29 cellular contexts compared by ENCODE assay signal in genomic region chr20:32287231-32287638, GRCh38. TPM values are rescaled to one million over a fixed set of nuclear protein-coding genes. Genes with fewer than 3 reads are reported as not detected.
DNase-seq lines count a peak whose midpoint lies in the region; ATAC-seq, FAIRE-seq and TF ChIP-seq lines count a peak whose summit lies in the region.
"Had no signal": no experiment of that assay in that cellular context is flagged by ENCODE, and none has a peak within 500 bp of the region (broad histone marks: within the 10 kb centered on the region; RNA-seq: fewer than 3 reads in every experiment).

No MANE protein-coding gene starts in this region.

- H3K4me1 ChIP-seq in Peyer's patch (peaks cover 6 to 21% (median 12%) of the 10 kb centered on the region in 4 donors), GM12878 (ENCODE audit: control insufficient read depth, insufficient read depth, low read length) (peaks cover 31% of the 10 kb centered on the region)

- peaks cover 88% of the 10 kb centered on the region for H3K4me1 Mint-ChIP-seq in activated T-cell treated with anti-CD3 and anti-CD28 coated beads, Interleukin-2, amount 50 U/mL, for 24 hours (ENCODE audit: low read depth)

- no peak overlapping the region for H3K9ac ChIP-seq in GM12878 (ENCODE audit: control insufficient read depth, insufficient read depth, low read length)

- H3K27ac ChIP-seq in Peyer's patch (peak overlapping the region in 3 of 4 donors; percentile 31 to 84 (median 58)), GM12878 (ENCODE audit: control insufficient read depth, insufficient read depth) (peak overlapping the region; percentile 92)
- H3K27ac ChIP-seq: tibial artery had no signal

- H3K36me3 ChIP-seq in Peyer's patch (no peaks in the 10 kb centered on the region), GM12878 (ENCODE audit: control insufficient read depth in 2 of 2, insufficient read depth in 2 of 2, low read length in 1 of 2) (peaks cover 1 to 6% of the 10 kb centered on the region in 2 experiments)
- H3K36me3 ChIP-seq: pancreas, tibial artery had no signal

- no peak overlapping the region for H2AFZ ChIP-seq in GM12878 (ENCODE audit: control insufficient read depth, low read depth, low read length)

- H3K4me2 ChIP-seq in GM12878 (ENCODE audit: control insufficient read depth, insufficient read depth): peak overlapping the region; percentile 73

- H3K4me3 ChIP-seq in Peyer's patch: no peak overlapping the region
- H3K4me3 ChIP-seq in GM12878: no peak overlapping the region
- H3K4me3 ChIP-seq: dorsolateral prefrontal cortex, pancreas, tibial artery had no signal

- no peaks in the 10 kb centered on the region for H3K27me3 Mint-ChIP-seq in activated T-cell treated with anti-CD3 and anti-CD28 coated beads, Interleukin-2, amount 50 U/mL, for 24 hours
- H3K27me3 Mint-ChIP-seq: activated naive CD8-positive, alpha-beta T cell treated with anti-CD3 and anti-CD28 coated beads, Interleukin-2, amount 10 ng/mL, durations not matched to agents 7 days and 5 days; stimulated activated naive CD8-positive, alpha-beta T cell treated with anti-CD3 and anti-CD28 coated beads, Interleukin-15, amount 100 ng/mL, for 72 hours had no signal

- no peak for TF ChIP-seq EP300 in GM12878 (IDR thresholded peaks at IDR 0.05; ENCODE audit: borderline replicate concordance in 1 of 2, control insufficient read depth in 1 of 2, low read depth in 2 of 2, low read length in 2 of 2)

- peaks cover 53% of the 10 kb centered on the region for H3K79me2 ChIP-seq in GM12878 (ENCODE audit: control insufficient read depth, insufficient read depth, low read length)

- H3K9me3 Mint-ChIP-seq in activated T-cell treated with anti-CD3 and anti-CD28 coated beads, Interleukin-2, amount 50 U/mL, for 24 hours: no peaks in the 10 kb centered on the region
- H3K9me3 Mint-ChIP-seq: activated naive CD8-positive, alpha-beta T cell treated with anti-CD3 and anti-CD28 coated beads, Interleukin-2, amount 10 ng/mL, durations not matched to agents 7 days and 5 days; nephron; stimulated activated naive CD8-positive, alpha-beta T cell treated with anti-CD3 and anti-CD28 coated beads, Interleukin-15, amount 100 ng/mL, for 72 hours had no signal

- WGBS in GM12878 (ENCODE audit: insufficient coverage, insufficient replicate concordance, low lambda C conversion rate, missing lambda C conversion rate): 97% methylated on average over 6 of the region's 6 CpGs

- SMC1A ChIA-PET in GM12878 (lab: Charles Lee; ENCODE audit: uncharacterized antibody, unreplicated experiment): interaction anchor here (1.2 to 3.0 kb wide), 7 partner anchors 8 to 72 kb away, joined by 3 to 26 read pairs (median 18); partner anchors contain the start of genes ASXL1 and KIF3B

- H3K36me3 Mint-ChIP-seq in activated T-cell treated with anti-CD3 and anti-CD28 coated beads, Interleukin-2, amount 50 U/mL, for 24 hours (ENCODE audit: low read depth): peaks cover 70% of the 10 kb centered on the region

- no peaks in the 10 kb centered on the region for H4K20me1 ChIP-seq in GM12878 (ENCODE audit: control insufficient read depth, insufficient read depth)

- CTCF ChIA-PET in GM12878 (lab: Yijun Ruan, JAX): interaction anchor here (0.8 to 2.5 kb wide), 4 partner anchors 21 to 69 kb away, joined by 3 to 12 read pairs (median 4); partner anchors contain the start of gene ASXL1

- peak overlapping the region; percentile 62 for H3K4me3 Mint-ChIP-seq in activated T-cell treated with anti-CD3 and anti-CD28 coated beads, Interleukin-2, amount 50 U/mL, for 24 hours
- H3K4me3 Mint-ChIP-seq: nephron had no signal

- in situ Hi-C loops in GM12878 (cut with MboI) (no loop called here), GM13977 (cut with MboI; ENCODE audit: low pct_unique_long_range_greater_than_20kb, low sequenced_read_pairs, unreplicated experiment) (no loop called here)

- intact Hi-C loops in GM12878 (cut with micrococcal nuclease; ENCODE audit: unreplicated experiment): loop anchor here (5.0 kb wide), 1 partner anchor 80 kb away; the partner anchor contains the start of genes PLAGL2 and POFUT1

- TF ChIP-seq CTCF in Peyer's patch (IDR thresholded peaks at IDR 0.05) (no peak), GM12878 (IDR thresholded peaks at IDR 0.05 in 2 of 3, conservative IDR thresholded peaks at IDR 0.05 in 1 of 3; ENCODE audit: control insufficient read depth in 2 of 3, extremely low read depth in 1 of 3, insufficient read depth in 1 of 3, low read depth in 3 of 3, low read length in 3 of 3) (no peak), GM13977 (IDR thresholded peaks at IDR 0.05; ENCODE audit: extremely low read depth, insufficient read depth, missing control alignments) (no peak)

- no peak for DNase-seq in activated T-cell treated with anti-CD3 and anti-CD28 coated beads, Interleukin-2, amount 50 U/mL, for 24 hours
- DNase-seq in activated T-cell treated with anti-CD3 and anti-CD28 coated beads for 4 hours (no peak), COLO668 (lab: John Stamatoyannopoulos, UW; ENCODE audit: unreplicated experiment) (peak; percentile 23), Peyer's patch (no peak), GM12878 (ENCODE audit: low read depth, low spot score) (no peak), NCI-H146 (lab: John Stamatoyannopoulos, UW) (no peak), GM13977 (ENCODE audit: low spot score) (no peak)
- DNase-seq: activated CD4-positive, CD25-positive, alpha-beta regulatory T cell treated with anti-CD3 and anti-CD28 coated beads, Interleukin-2, amount 50 U/mL, for 72 hours; activated CD8-positive, alpha-beta memory T cell treated with anti-CD3 and anti-CD28 coated beads, Interleukin-2, amount 50 U/mL, for 48 hours; activated naive CD8-positive, alpha-beta T cell treated with anti-CD3 and anti-CD28 coated beads, Interleukin-2, amount 10 ng/mL, durations not matched to agents 7 days and 5 days; Caco-2; DND-41; dorsolateral prefrontal cortex; islet precursor cell; midbrain; NCI-H1105; NCI-H2081 treated with DMSO at 0.1 percent for 48 hours; NCI-H446 treated with DMSO at 0.1 percent for 48 hours; OCI-M1; pancreas; SHP77 treated with DMSO at 0.1 percent for 48 hours; stimulated activated CD4-positive, alpha-beta T cell treated with anti-CD3 and anti-CD28 coated beads, Interleukin-12 subunit alpha, Interleukin-12 subunit beta, amount 100 ng/mL, for 4 hours; stimulated activated naive CD8-positive, alpha-beta T cell treated with anti-CD3 and anti-CD28 coated beads, Interleukin-15, amount 100 ng/mL, for 72 hours; SW 1271 had no signal

- H3K27me3 ChIP-seq in Peyer's patch (no peaks in the 10 kb centered on the region), GM12878 (replicated peaks in 1 of 2; ENCODE audit: control insufficient read depth in 2 of 2, insufficient read depth in 2 of 2, low read length in 1 of 2) (no peaks in the 10 kb centered on the region)
- H3K27me3 ChIP-seq: dorsolateral prefrontal cortex, pancreas, tibial artery had no signal

- no TSS peak for BruUV-seq in GM12878 (replicated peaks; lab: Mats Ljungman, UMichigan)

- ATAC-seq in GM12878 (no peak), HG02852 (IDR thresholded peaks at IDR 0.05; ENCODE audit: unreplicated experiment) (no peak)
- ATAC-seq: pancreas; stimulated activated naive CD8-positive, alpha-beta T cell treated with anti-CD3 and anti-CD28 coated beads, Interleukin-15, amount 100 ng/mL, for 72 hours had no signal

- no peak for FAIRE-seq in GM12878 (lab: Jason Lieb, UNC)
- FAIRE-seq: GM12892, H54, pancreas had no signal

- TF ChIP-seq RAD21 in GM12878 (IDR thresholded peaks at IDR 0.05; ENCODE audit: insufficient read depth, low read depth, low read length): no peak

- H3K27ac Mint-ChIP-seq in activated T-cell treated with anti-CD3 and anti-CD28 coated beads, Interleukin-2, amount 50 U/mL, for 24 hours: peak overlapping the region; percentile 93

- POLR2A ChIA-PET in GM12878 (lab: Charles Lee): interaction anchor here (0.5 to 2.6 kb wide), 2 partner anchors 8 to 73 kb away, joined by 3 to 16 read pairs; no protein-coding TSS in a partner anchor

- RAD21 ChIA-PET in GM12878 (lab: Charles Lee; ENCODE audit: unreplicated experiment): interaction anchor here (0.7 to 2.8 kb wide), 5 partner anchors 9 to 82 kb away, joined by 3 to 22 read pairs (median 4); partner anchors contain the start of gene ASXL1

- H3K9me3 ChIP-seq in Peyer's patch (no peaks in the 10 kb centered on the region), GM12878 (replicated peaks; ENCODE audit: control insufficient read depth, insufficient read depth, low read length) (no peaks in the 10 kb centered on the region; the same call in 2 of the 3 replicates)
- H3K9me3 ChIP-seq: Caco-2, pancreas, tibial artery had no signal

- TF ChIP-seq POLR2A in Peyer's patch (IDR thresholded peaks at IDR 0.05) (no peak), GM12878 (IDR thresholded peaks at IDR 0.05; ENCODE audit: low read depth, low read length) (no peak)

TF ChIP-seq in GM12878, 131 proteins besides CTCF, POLR2A, EP300 and RAD21 (continues in another document):
- TF ChIP-seq BCL3 (IDR thresholded peaks at IDR 0.05; ENCODE audit: borderline replicate concordance, insufficient read depth, low read depth, low read length, poor library complexity, severe bottlenecking): peak; percentile 74

RNA-seq across cellular contexts. Expression of gene KIF3B, which starts 9.8 kb away (rescaled TPM):
- total RNA-seq in Peyer's patch (10 to 100 TPM; 42.1 to 77.6 (median 57.7) TPM), GM12878 (2014; rRNA removed) (27.4 and 28.3 TPM in 2 replicates), GM12878 (2014; rRNA removed; fragmentation: Illumina TruSeq; extraction: Trizol) (27.5 and 28.5 TPM in 2 replicates), GM12878 (2021) (29.5 and 31.5 TPM in 2 replicates)
- total RNA-seq in GM12878 (2013; cell fraction: nucleolus; rRNA removed): 17.9 and 19.2 TPM in 2 replicates
- polyA plus RNA-seq in GM12878 (2011; ENCODE audit: low read depth): 13.7 TPM
- polyA plus RNA-seq in GM12878 (2011; rRNA removed) (26.3 and 28.9 TPM in 2 replicates), GM12878 (2014; fragmentation: Illumina TruSeq; extraction: Trizol) (37.3 and 39.0 TPM in 2 replicates), GM12878 (2014; fragmentation: Nextera tagmentation; extraction: Ambion mirVana) (10 to 100 TPM; 10.7 to 11.2 TPM), GM12878 (2014; rRNA removed) (23.8 and 25.6 TPM in 2 replicates), GM12878 (2016; fragmentation: Nextera tagmentation; extraction: Ambion mirVana) (1 to 10 TPM; 7.4 to 7.5 TPM)
- polyA plus RNA-seq in GM12878 (2011; cell fraction: cytosol; rRNA removed): 20.7 and 23.7 TPM in 2 replicates
- polyA plus RNA-seq in GM12878 (2011; cell fraction: nucleus; rRNA removed): 11.3 and 14.1 TPM in 2 replicates
- 15.2 and 15.4 TPM in 2 replicates for polyA plus RNA-seq in GM12878 (2012)
- polyA minus RNA-seq in GM12878 (2011; rRNA and poly(A)+ RNA removed): 30.2 and 31.1 TPM in 2 replicates
- polyA minus RNA-seq in GM12878 (2011; cell fraction: cytosol; rRNA and poly(A)+ RNA removed): 7.4 and 9.9 TPM in 2 replicates
- polyA minus RNA-seq in GM12878 (2011; cell fraction: nucleus; rRNA and poly(A)+ RNA removed): 5.8 and 10.0 TPM in 2 replicates
